Comparison of ENCODE assay signal across 18 cellular contexts in genomic region chr3:138688871-138689299, GRCh38.
DNase-seq lines count a peak whose midpoint lies in the region; ATAC-seq, FAIRE-seq and TF ChIP-seq lines count a peak whose summit lies in the region.
"Had no signal": no experiment of that assay in that cellular context is flagged by ENCODE, and none has a peak within 500 bp of the region (broad histone marks: within the 10 kb centered on the region; RNA-seq: fewer than 3 reads in every experiment).

No MANE protein-coding gene starts in this region.

- H4K20me1 ChIP-seq in OCI-LY1 (ENCODE audit: insufficient read depth, low read length) = no peaks in the 10 kb centered on the region

- TF ChIP-seq CTCF in A549 (IDR thresholded peaks at IDR 0.05) (no peak; the same call in 2 of the 3 replicates), OCI-LY1 (IDR thresholded peaks at IDR 0.05; ENCODE audit: low read length) (peak; percentile 52), colonic mucosa (IDR thresholded peaks at IDR 0.05) (no peak)

- H3K36me3 ChIP-seq in OCI-LY1 (ENCODE audit: insufficient read depth, low read length) (peaks cover 7% of the 10 kb centered on the region; the same call in 1 of the 2 replicates), colonic mucosa (no peaks in the 10 kb centered on the region)

- H3F3A ChIP-seq in OCI-LY1 (ENCODE audit: insufficient read depth, low read length) = peaks cover 5% of the 10 kb centered on the region

- H3K4me3 ChIP-seq in A549 = no peak overlapping the region
- H3K4me3 ChIP-seq in OCI-LY1 (ENCODE audit: low read depth, low read length, poor library complexity, severe bottlenecking) = no peak overlapping the region
- no peak overlapping the region for H3K4me3 ChIP-seq in colonic mucosa
- H3K4me3 ChIP-seq: gastrocnemius medialis had no signal

- H3K4me1 Mint-ChIP-seq in activated CD4-positive, alpha-beta T cell treated with anti-CD3 and anti-CD28 coated beads, Interleukin-2, amount 10 ng/mL, durations not matched to agents 7 days and 5 days = peaks cover 7% of the 10 kb centered on the region

- H3K9me3 Mint-ChIP-seq in activated CD4-positive, alpha-beta T cell treated with anti-CD3 and anti-CD28 coated beads, Interleukin-2, amount 10 ng/mL, durations not matched to agents 7 days and 5 days = no peaks in the 10 kb centered on the region
- H3K9me3 Mint-ChIP-seq: activated naive CD4-positive, alpha-beta T cell treated with anti-CD3 and anti-CD28 coated beads for 36 hours; naive thymus-derived CD8-positive, alpha-beta T cell had no signal

- H3K4me3 Mint-ChIP-seq in activated CD4-positive, alpha-beta T cell treated with anti-CD3 and anti-CD28 coated beads, Interleukin-2, amount 10 ng/mL, durations not matched to agents 7 days and 5 days = no peak overlapping the region
- H3K4me3 Mint-ChIP-seq: activated CD4-positive, alpha-beta T cell treated with anti-CD3 and anti-CD28 coated beads for 36 hours; activated naive CD4-positive, alpha-beta T cell treated with anti-CD3 and anti-CD28 coated beads for 36 hours; naive thymus-derived CD8-positive, alpha-beta T cell had no signal

- no peak overlapping the region for H3K27ac Mint-ChIP-seq in activated CD4-positive, alpha-beta T cell treated with anti-CD3 and anti-CD28 coated beads, Interleukin-2, amount 10 ng/mL, durations not matched to agents 7 days and 5 days
- H3K27ac Mint-ChIP-seq: activated CD4-positive, alpha-beta T cell treated with anti-CD3 and anti-CD28 coated beads for 36 hours; activated naive CD4-positive, alpha-beta T cell treated with anti-CD3 and anti-CD28 coated beads for 36 hours had no signal

- H3K27me3 ChIP-seq in OCI-LY1 (ENCODE audit: insufficient read depth, low read length) (no peaks in the 10 kb centered on the region), colonic mucosa (no peaks in the 10 kb centered on the region)
- H3K27me3 ChIP-seq: gastrocnemius medialis had no signal

- H3K4me2 ChIP-seq in A549 (peak overlapping the region; percentile 39), OCI-LY1 (ENCODE audit: low read length) (no peak overlapping the region)

- H3K4me1 ChIP-seq in A549 = peaks cover 33% of the 10 kb centered on the region
- H3K4me1 ChIP-seq in OCI-LY1 (ENCODE audit: insufficient read depth, low read length, severe bottlenecking) = peaks cover 27% of the 10 kb centered on the region
- no peaks in the 10 kb centered on the region for H3K4me1 ChIP-seq in colonic mucosa
- H3K4me1 ChIP-seq: gastrocnemius medialis had no signal

- 33% methylated on average over 5 of the region's 5 CpGs for WGBS in A549 (ENCODE audit: missing lambda C conversion rate)

- no peak for TF ChIP-seq POLR2A in A549 (IDR thresholded peaks at IDR 0.05; ENCODE audit: low read length)
- TF ChIP-seq POLR2A in GM12892 (IDR thresholded peaks at IDR 0.05; ENCODE audit: low read depth, low read length) = no peak

- H3K9ac ChIP-seq in OCI-LY1 (ENCODE audit: low read length) = no peak overlapping the region
- H3K9ac ChIP-seq in colonic mucosa (ENCODE audit: low read depth in 2 of 2, low read length in 2 of 2) = no peak overlapping the region

- ATAC-seq in A549 = peak in 1 of 2 experiments; percentile 84; a peak in 3 of 6 replicates
- ATAC-seq: activated CD4-positive, alpha-beta T cell treated with anti-CD3 and anti-CD28 coated beads for 36 hours; gastrocnemius medialis; naive thymus-derived CD8-positive, alpha-beta T cell; stimulated activated naive CD8-positive, alpha-beta T cell treated with anti-CD3 and anti-CD28 coated beads, Interleukin-15, Interleukin-2, amounts not matched to agents 100 U/mL and 50 U/mL, for 24 hours had no signal

- H3K27me3 Mint-ChIP-seq in activated CD4-positive, alpha-beta T cell treated with anti-CD3 and anti-CD28 coated beads, Interleukin-2, amount 10 ng/mL, durations not matched to agents 7 days and 5 days = no peaks in the 10 kb centered on the region
- H3K27me3 Mint-ChIP-seq: activated CD4-positive, alpha-beta T cell treated with anti-CD3 and anti-CD28 coated beads for 36 hours; naive thymus-derived CD8-positive, alpha-beta T cell had no signal

- peak; percentile 32 to 48; a peak in 3 of 5 replicates for TF ChIP-seq RAD21 in A549 (conservative IDR thresholded peaks at IDR 0.05 in 1 of 2, IDR thresholded peaks at IDR 0.05 in 1 of 2)

- H3K9me3 ChIP-seq in A549 (no peaks in the 10 kb centered on the region), OCI-LY1 (ENCODE audit: low read length) (no peaks in the 10 kb centered on the region), colonic mucosa (no peaks in the 10 kb centered on the region)
- H3K9me3 ChIP-seq: gastrocnemius medialis had no signal

- H3K79me2 ChIP-seq in OCI-LY1 (ENCODE audit: insufficient read depth, low read length) = no peaks in the 10 kb centered on the region

- no peaks in the 10 kb centered on the region for H3K36me3 Mint-ChIP-seq in activated CD4-positive, alpha-beta T cell treated with anti-CD3 and anti-CD28 coated beads, Interleukin-2, amount 10 ng/mL, durations not matched to agents 7 days and 5 days (ENCODE audit: low read depth)

- POLR2A ChIA-PET in A549 (lab: Yijun Ruan, JAX) = no interaction called here
- POLR2A ChIA-PET in activated CD4-positive, alpha-beta T cell treated with anti-CD3 and anti-CD28 coated beads, Interleukin-2, amount 10 ng/mL, durations not matched to agents 7 days and 5 days (lab: Charles Lee) = no interaction called here

- H3K9me2 ChIP-seq in OCI-LY1 (ENCODE audit: low read depth, low read length) = no peaks in the 10 kb centered on the region

- intact Hi-C loops in colonic mucosa (cut with DNase I) = no loop called here

- no peak for TF ChIP-seq EP300 in A549 (IDR thresholded peaks at IDR 0.05)

- CTCF ChIA-PET in A549 (lab: Yijun Ruan, JAX) = interaction anchor here (0.6 to 3.0 kb wide), 6 partner anchors 9 to 237 kb away, joined by 3 to 18 read pairs (median 6); no protein-coding TSS in a partner anchor
- CTCF ChIA-PET in activated CD4-positive, alpha-beta T cell treated with anti-CD3 and anti-CD28 coated beads, Interleukin-2, amount 10 ng/mL, durations not matched to agents 7 days and 5 days (lab: Charles Lee) = interaction anchor here (1.4 to 1.8 kb wide), 2 partner anchors 227 to 235 kb away, joined by 4 to 7 read pairs; no protein-coding TSS in a partner anchor

- DNase-seq in A549 (ENCODE audit: low read depth in 1 of 2, low spot score in 1 of 2) (peak in 1 of 2 experiments; percentile 39), GM12892 (ENCODE audit: insufficient read length) (no peak), kidney glomerular epithelial cell (lab: John Stamatoyannopoulos, UW) (peak; percentile 64), NCI-H2196 treated with DMSO at 0.1 percent for 48 hours (lab: John Stamatoyannopoulos, UW; ENCODE audit: unreplicated experiment) (no peak), HPDE6-E6E7 (ENCODE audit: extremely low spot score) (no peak), colonic mucosa (no peak)
- no peak for DNase-seq in activated CD4-positive, alpha-beta T cell treated with anti-CD3 and anti-CD28 coated beads, Interleukin-2, amount 10 ng/mL, durations not matched to agents 7 days and 5 days
- DNase-seq: activated CD4-positive, alpha-beta T cell treated with anti-CD3 and anti-CD28 coated beads for 36 hours; activated naive CD4-positive, alpha-beta T cell treated with anti-CD3 and anti-CD28 coated beads for 36 hours; COR-L47; cortex of kidney; gastrocnemius medialis; GDM1; NCI-H1048; stimulated activated naive CD8-positive, alpha-beta T cell treated with anti-CD3 and anti-CD28 coated beads, Interleukin-15, Interleukin-2, amounts not matched to agents 100 U/mL and 50 U/mL, for 24 hours had no signal

- FAIRE-seq in A549 (lab: Jason Lieb, UNC) = no peak
- FAIRE-seq in GM12892 (lab: Jason Lieb, UNC) = peak; percentile 24
- FAIRE-seq: astrocyte had no signal

- H3K27ac ChIP-seq in A549 = peak overlapping the region in 1 of 2 experiments; percentile 60; a peak in 1 of 6 replicates
- H3K27ac ChIP-seq in OCI-LY1 (ENCODE audit: low read depth, low read length, poor library complexity, severe bottlenecking) = peak overlapping the region; percentile 3
- H3K27ac ChIP-seq in colonic mucosa = no peak overlapping the region
- H3K27ac ChIP-seq: gastrocnemius medialis had no signal

- H2AFZ ChIP-seq in OCI-LY1 (ENCODE audit: low read length) = no peak overlapping the region

TF ChIP-seq in A549, 52 proteins besides CTCF, POLR2A, EP300 and RAD21:
- TF ChIP-seq NFE2L2 (conservative IDR thresholded peaks at IDR 0.05; ENCODE audit: low read length) = no peak
- TF ChIP-seq MYC (IDR thresholded peaks at IDR 0.05; ENCODE audit: borderline replicate concordance, low read length) = no peak
- no peak for TF ChIP-seq ZFP36 (IDR thresholded peaks at IDR 0.05; ENCODE audit: borderline replicate concordance, partially characterized antibody)
- TF ChIP-seq TFCP2L1 (CRISPR knock-in tag; IDR thresholded peaks at IDR 0.05) = no peak
- no peak for TF ChIP-seq E2F6 (IDR thresholded peaks at IDR 0.05; ENCODE audit: borderline replicate concordance, low read depth)
